In genomic region chr4:88659061-88659889, GRCh38 we compare ENCODE assay signal across 8 cellular contexts. TPM values are rescaled to one million over a fixed set of nuclear protein-coding genes. Genes with fewer than 3 reads are reported as not detected.
DNase-seq lines count a peak whose midpoint lies in the region; ATAC-seq and TF ChIP-seq lines count a peak whose summit lies in the region.

No MANE protein-coding gene starts in this region.

- no CpG with 5 or more reads among the region's 4 CpGs for WGBS in neuronal stem cell (ENCODE audit: extremely low coverage in 2 of 2, insufficient read length in 2 of 2, insufficient replicate concordance in 1 of 2), 2 donors

- no peak overlapping the region for H3K18ac ChIP-seq in neuronal stem cell (ENCODE audit: low read length)

- H3K27ac ChIP-seq in CD8-positive, alpha-beta T cell (ENCODE audit: low read depth, low read length) = no peak overlapping the region
- H3K27ac ChIP-seq in neuronal stem cell (replicated peaks; ENCODE audit: low read length) = no peak overlapping the region

- H3K79me1 ChIP-seq in neuronal stem cell (ENCODE audit: low read depth, low read length) = no peaks in the 10 kb centered on the region

- H3K9ac ChIP-seq in neuronal stem cell (ENCODE audit: low read depth, low read length, poor library complexity) = no peak overlapping the region

- no peak overlapping the region for H4K91ac ChIP-seq in neuronal stem cell (ENCODE audit: low read depth, low read length, poor library complexity)

- H3K36me3 Mint-ChIP-seq in CD8-positive, alpha-beta T cell = peaks cover 75% of the 10 kb centered on the region
- peaks cover 11% of the 10 kb centered on the region for H3K36me3 Mint-ChIP-seq in activated CD8-positive, alpha-beta T cell treated with anti-CD3 and anti-CD28 coated beads, Interleukin-2, amount 10 ng/mL, durations not matched to agents 7 days and 5 days (ENCODE audit: low read depth)

- H3K4ac ChIP-seq in neuronal stem cell (ENCODE audit: low read length) = no peak overlapping the region

- H3K9me3 Mint-ChIP-seq in CD8-positive, alpha-beta T cell = no peaks in the 10 kb centered on the region
- H3K9me3 Mint-ChIP-seq in activated CD8-positive, alpha-beta T cell treated with anti-CD3 and anti-CD28 coated beads, Interleukin-2, amount 10 ng/mL, durations not matched to agents 7 days and 5 days (ENCODE audit: insufficient read depth) = no peaks in the 10 kb centered on the region

- H3K14ac ChIP-seq in neuronal stem cell (ENCODE audit: low read length) = no peak overlapping the region

- peak in 3 of 7 experiments; percentile 30 to 40 (median 32) for DNase-seq in CD8-positive, alpha-beta T cell
- DNase-seq in NCI-H1092 (lab: John Stamatoyannopoulos, UW) (peak; percentile 32), fibroblast of the conjunctiva (ENCODE audit: low read depth) (peak; percentile 77), neuronal stem cell (ENCODE audit: low spot score) (peak; percentile 18), occipital lobe (lab: John Stamatoyannopoulos, UW) (no peak)
- peak; percentile 52 for DNase-seq in activated CD8-positive, alpha-beta T cell treated with anti-CD3 and anti-CD28 coated beads, Interleukin-2, amount 10 ng/mL, durations not matched to agents 7 days and 5 days

- CTCF ChIA-PET in CD8-positive, alpha-beta T cell (lab: Charles Lee) = interaction anchor here (0.6 to 8.4 kb wide), 26 partner anchors 9 to 364 kb away, joined by 3 to 112 read pairs (median 5); partner anchors contain the start of gene PYURF
- CTCF ChIA-PET in activated CD8-positive, alpha-beta T cell treated with anti-CD3 and anti-CD28 coated beads, Interleukin-2, amount 10 ng/mL, durations not matched to agents 7 days and 5 days (lab: Charles Lee) = interaction anchor here (0.6 to 1.4 kb wide), 28 partner anchors 9 to 144 kb away, joined by 3 to 54 read pairs (median 4); no protein-coding TSS in a partner anchor

- H4K8ac ChIP-seq in neuronal stem cell (ENCODE audit: low read depth, low read length) = no peak overlapping the region

- intact Hi-C loops in CD8-positive, alpha-beta T cell (cut with DNase I, micrococcal nuclease) = loop anchor here (1.0 to 10.0 kb wide), 6 partner anchors 66 to 434 kb away; partner anchors contain the start of gene HERC3 (in 2 of the 2)

- no peak overlapping the region for H3K4me3 Mint-ChIP-seq in CD8-positive, alpha-beta T cell
- H3K4me3 Mint-ChIP-seq in activated CD8-positive, alpha-beta T cell treated with anti-CD3 and anti-CD28 coated beads, Interleukin-2, amount 10 ng/mL, durations not matched to agents 7 days and 5 days = no peak overlapping the region

- TF ChIP-seq CTCF in CD8-positive, alpha-beta T cell (IDR thresholded peaks at IDR 0.05) = peak; percentile 72

- H2BK120ac ChIP-seq in neuronal stem cell (ENCODE audit: low read depth, low read length) = no peak overlapping the region

- H3K4me1 ChIP-seq in CD8-positive, alpha-beta T cell (ENCODE audit: insufficient read depth, low read length) = no peaks in the 10 kb centered on the region
- no peaks in the 10 kb centered on the region for H3K4me1 ChIP-seq in neuronal stem cell (ENCODE audit: control insufficient read depth in 2 of 2, insufficient read depth in 1 of 2, low read depth in 1 of 2, low read length in 2 of 2)

- H3K36me3 ChIP-seq in CD8-positive, alpha-beta T cell (ENCODE audit: insufficient read depth, low read length) = peaks cover 3% of the 10 kb centered on the region
- no peaks in the 10 kb centered on the region for H3K36me3 ChIP-seq in neuronal stem cell (replicated peaks in 1 of 2; ENCODE audit: control insufficient read depth in 2 of 2, insufficient read depth in 2 of 2, low read length in 2 of 2)

- no peak overlapping the region for H2BK12ac ChIP-seq in neuronal stem cell (ENCODE audit: low read length)

- H3K4me2 ChIP-seq in neuronal stem cell (ENCODE audit: insufficient read depth, low read length, poor library complexity, severe bottlenecking) = no peak overlapping the region

- H2BK5ac ChIP-seq in neuronal stem cell (ENCODE audit: low read length) = no peak overlapping the region

- H3K27me3 Mint-ChIP-seq in CD8-positive, alpha-beta T cell (ENCODE audit: low read depth) = no peaks in the 10 kb centered on the region
- H3K27me3 Mint-ChIP-seq in activated CD8-positive, alpha-beta T cell treated with anti-CD3 and anti-CD28 coated beads, Interleukin-2, amount 10 ng/mL, durations not matched to agents 7 days and 5 days (ENCODE audit: low read depth) = no peaks in the 10 kb centered on the region

- H3K4me1 Mint-ChIP-seq in CD8-positive, alpha-beta T cell (ENCODE audit: low read depth) = peaks cover 2% of the 10 kb centered on the region
- peaks cover 10% of the 10 kb centered on the region for H3K4me1 Mint-ChIP-seq in activated CD8-positive, alpha-beta T cell treated with anti-CD3 and anti-CD28 coated beads, Interleukin-2, amount 10 ng/mL, durations not matched to agents 7 days and 5 days (ENCODE audit: low read depth)

- H3K27me3 ChIP-seq in CD8-positive, alpha-beta T cell (ENCODE audit: insufficient read depth, low read length) = no peaks in the 10 kb centered on the region
- H3K27me3 ChIP-seq in neuronal stem cell (ENCODE audit: control insufficient read depth in 3 of 3, insufficient read depth in 3 of 3, low read depth in 1 of 3, low read length in 3 of 3) = no peaks in the 10 kb centered on the region

- no peak overlapping the region for H3K4me3 ChIP-seq in CD8-positive, alpha-beta T cell (ENCODE audit: low read depth, low read length)
- no peak overlapping the region for H3K4me3 ChIP-seq in neuronal stem cell (ENCODE audit: low read length in 2 of 2)

- no peak overlapping the region for H2AK5ac ChIP-seq in neuronal stem cell (ENCODE audit: low read depth, low read length)

- H2BK15ac ChIP-seq in neuronal stem cell (ENCODE audit: low read length) = no peak overlapping the region

- H2AFZ ChIP-seq in neuronal stem cell (ENCODE audit: low read length) = peak overlapping the region; percentile 50

- no peak overlapping the region for H3K23ac ChIP-seq in neuronal stem cell (ENCODE audit: low read depth, low read length, poor library complexity)

- H3K27ac Mint-ChIP-seq in CD8-positive, alpha-beta T cell = peak overlapping the region; percentile 10
- no peak overlapping the region for H3K27ac Mint-ChIP-seq in activated CD8-positive, alpha-beta T cell treated with anti-CD3 and anti-CD28 coated beads, Interleukin-2, amount 10 ng/mL, durations not matched to agents 7 days and 5 days

- ATAC-seq in CD8-positive, alpha-beta T cell = peak; percentile 78
- ATAC-seq in GM18499 (IDR thresholded peaks at IDR 0.05; ENCODE audit: insufficient read depth, unreplicated experiment) (peak; percentile 87), HG02642 (IDR thresholded peaks at IDR 0.05; ENCODE audit: poor library complexity, unreplicated experiment) (peak; percentile 90)
- ATAC-seq in activated CD8-positive, alpha-beta T cell treated with anti-CD3 and anti-CD28 coated beads, Interleukin-2, amount 10 ng/mL, durations not matched to agents 7 days and 5 days = peak; percentile 84

- POLR2A ChIA-PET in CD8-positive, alpha-beta T cell (lab: Charles Lee) = interaction anchor here (1.0 kb wide), 1 partner anchor 119 kb away, joined by 4 read pairs; no protein-coding TSS in a partner anchor
- POLR2A ChIA-PET in activated CD8-positive, alpha-beta T cell treated with anti-CD3 and anti-CD28 coated beads, Interleukin-2, amount 10 ng/mL, durations not matched to agents 7 days and 5 days (lab: Charles Lee) = no interaction called here

- H3K9me3 ChIP-seq in CD8-positive, alpha-beta T cell (ENCODE audit: low read length) = no peaks in the 10 kb centered on the region
- no peaks in the 10 kb centered on the region for H3K9me3 ChIP-seq in neuronal stem cell (replicated peaks in 1 of 2; ENCODE audit: control insufficient read depth in 2 of 2, insufficient read depth in 1 of 2, low read depth in 1 of 2, low read length in 2 of 2)

RNA-seq across cellular contexts. Expression of gene NAP1L5, which starts 38.4 kb away (rescaled TPM):
- total RNA-seq in CD8-positive, alpha-beta T cell = 10 to 100 TPM; 15.5 to 16.3 TPM
- 1 to 10 TPM; 4.6 to 4.8 TPM for total RNA-seq in activated CD8-positive, alpha-beta T cell treated with anti-CD3 and anti-CD28 coated beads, Interleukin-2, amount 10 ng/mL, durations not matched to agents 7 days and 5 days
- 7.0 TPM for polyA plus RNA-seq in neuronal stem cell (2013, experiment 1 of 2)
- polyA plus RNA-seq in neuronal stem cell (2013, experiment 2 of 2) = 7.0 TPM
- total RNA-seq in occipital lobe = 36.2 TPM
